31 cellular contexts compared by ENCODE assay signal in the genomic region with DNA sequence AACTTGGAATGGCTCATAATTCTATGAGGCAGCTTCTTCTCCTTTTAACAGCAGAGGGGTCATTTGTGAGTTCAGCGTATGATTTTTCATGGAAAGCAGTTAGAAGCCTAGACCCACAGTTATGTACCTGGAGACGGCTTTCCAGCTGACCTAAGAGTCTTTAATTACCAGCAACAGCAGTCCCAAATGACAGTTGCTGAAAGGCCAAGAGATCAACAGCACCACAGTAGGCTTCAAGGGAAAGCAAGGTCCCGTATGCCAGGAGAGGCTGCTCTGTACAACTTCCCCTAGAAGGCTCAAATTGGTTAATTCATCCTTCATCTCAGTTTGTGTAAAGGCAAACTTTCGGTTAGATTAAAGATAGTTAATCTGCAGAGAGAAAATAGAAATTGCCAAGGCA.
"Had no signal": no experiment of that assay in that cellular context is flagged by ENCODE, and none has a peak within 500 bp of the region (broad histone marks: within the 10 kb centered on the region; RNA-seq: fewer than 3 reads in every experiment).

No MANE protein-coding gene starts in this region.

- H3K4me1 ChIP-seq: lower lobe of right lung, parathyroid adenoma, suprapubic skin, tibial artery, upper lobe of right lung had no signal

- DNase-seq: heart left ventricle; hypothalamus; immature natural killer cell; kidney; left colon; left lung; lower lobe of right lung; mammary epithelial cell; mesenchymal stem cell; naive B cell; occipital lobe; retina; right cardiac atrium; stimulated activated CD4-positive, alpha-beta T cell treated with anti-CD3 and anti-CD28 coated beads, Interleukin-12 subunit alpha, Interleukin-12 subunit beta, amount 100 ng/mL, for 4 hours; stimulated activated CD4-positive, alpha-beta T cell treated with anti-CD3 and anti-CD28 coated beads, Interleukin-15, amount 100 ng/mL, for 24 hours; stimulated activated CD4-positive, alpha-beta T cell treated with anti-CD3 and anti-CD28 coated beads, Interleukin-2, amount 100 ng/mL, for 24 hours; stimulated activated CD4-positive, alpha-beta T cell treated with anti-CD3 and anti-CD28 coated beads, Interleukin-4, amount 100 ng/mL, for 1 hour; stimulated activated naive CD4-positive, alpha-beta T cell; tibial artery; trophoblast cell; upper lobe of right lung had no signal

- H3K36me3 ChIP-seq: heart left ventricle, left lung, lower lobe of right lung, neutrophil, suprapubic skin, thoracic aorta, tibial artery, upper lobe of right lung had no signal

- H3K27me3 ChIP-seq: heart left ventricle, left lung, neutrophil, suprapubic skin, tibial artery, upper lobe of right lung had no signal

- ATAC-seq: heart left ventricle; left colon; left lung; lower lobe of right lung; natural killer cell treated with Interleukin-12 subunit alpha and Interleukin-12 subunit beta and Interleukin-15 and Interleukin-18, amount 100 ng/mL, for 72 hours; right cardiac atrium; sciatic nerve; upper lobe of right lung had no signal

- H3K36me3 Mint-ChIP-seq: immature natural killer cell; naive B cell; natural killer cell treated with Interleukin-12 subunit alpha and Interleukin-12 subunit beta and Interleukin-15 and Interleukin-18, amount 100 ng/mL, for 72 hours had no signal

- H3K4me3 Mint-ChIP-seq: immature natural killer cell; naive B cell; natural killer cell treated with Interleukin-12 subunit alpha and Interleukin-12 subunit beta and Interleukin-15 and Interleukin-18, amount 100 ng/mL, for 72 hours; neural crest cell; stimulated activated naive CD8-positive, alpha-beta T cell treated with anti-CD3 and anti-CD28 coated beads, Interleukin-15, Interleukin-2, amounts not matched to agents 100 ng/mL and 50 ng/mL, for 24 hours had no signal

- H3K4me1 Mint-ChIP-seq: immature natural killer cell, naive B cell, neural crest cell had no signal

- H3K27me3 Mint-ChIP-seq: natural killer cell treated with Interleukin-12 subunit alpha and Interleukin-12 subunit beta and Interleukin-15 and Interleukin-18, amount 100 ng/mL, for 72 hours had no signal

- H3K9me3 Mint-ChIP-seq: neural crest cell; stimulated activated naive CD8-positive, alpha-beta T cell treated with anti-CD3 and anti-CD28 coated beads, Interleukin-15, Interleukin-2, amounts not matched to agents 100 ng/mL and 50 ng/mL, for 24 hours had no signal

- H3K4me3 ChIP-seq: heart left ventricle, left lung, lower lobe of right lung, skin epidermis, suprapubic skin, thoracic aorta, tibial artery, upper lobe of right lung had no signal

- H3K27ac Mint-ChIP-seq: immature natural killer cell; naive B cell; natural killer cell treated with Interleukin-12 subunit alpha and Interleukin-12 subunit beta and Interleukin-15 and Interleukin-18, amount 100 ng/mL, for 72 hours; progenitor cell of endocrine pancreas; stimulated activated naive CD8-positive, alpha-beta T cell treated with anti-CD3 and anti-CD28 coated beads, Interleukin-15, Interleukin-2, amounts not matched to agents 100 ng/mL and 50 ng/mL, for 24 hours had no signal

- H3K9me3 ChIP-seq: heart left ventricle, left lung, lower lobe of right lung, neutrophil, suprapubic skin, thoracic aorta, tibial artery, upper lobe of right lung had no signal

- H3K27ac ChIP-seq: heart left ventricle, left lung, lower lobe of right lung, neutrophil, parathyroid adenoma, skin epidermis, suprapubic skin, thoracic aorta, tibial artery, upper lobe of right lung had no signal
